12 cellular contexts compared by ENCODE assay signal in genomic region chr11:111561801-111562325, GRCh38. TPM values are rescaled to one million over a fixed set of nuclear protein-coding genes. Genes with fewer than 3 reads are reported as not detected.
DNase-seq lines count a peak whose midpoint lies in the region; ATAC-seq, FAIRE-seq and TF ChIP-seq lines count a peak whose summit lies in the region.
"Had no signal": no experiment of that assay in that cellular context is flagged by ENCODE, and none has a peak within 500 bp of the region (broad histone marks: within the 10 kb centered on the region; RNA-seq: fewer than 3 reads in every experiment).

No MANE protein-coding gene starts in this region.

- dilution Hi-C loops in mammary epithelial cell (cut with HindIII; ENCODE audit: low sequenced_read_pairs), result loop anchor here (5.0 kb wide), 1 partner anchor 100 kb away; no protein-coding TSS in a partner anchor

- H3K4me2 ChIP-seq in mammary epithelial cell (ENCODE audit: insufficient read depth, low read depth, low read length), result peak overlapping the region; percentile 14
- H3K4me2 ChIP-seq in HepG2 (ENCODE audit: low read depth, low read length), result no peak overlapping the region

- WGBS in HUES64, result 55% methylated on average over 3 of the region's 3 CpGs
- 72% methylated on average over 3 of the region's 3 CpGs for WGBS in mammary epithelial cell (ENCODE audit: low coverage, missing lambda C conversion rate)
- WGBS in HepG2 (ENCODE audit: low lambda C conversion rate), result 3% methylated on average over 3 of the region's 3 CpGs

- H3K27ac ChIP-seq in HUES64 (ENCODE audit: low read depth, low read length), result peak overlapping the region; percentile 58
- H3K27ac ChIP-seq in mammary epithelial cell (ENCODE audit: insufficient read depth, low read depth, low read length), result peak overlapping the region; percentile 41
- no peak overlapping the region for H3K27ac ChIP-seq in HepG2 (ENCODE audit: extremely low read length, insufficient read depth, low read length)
- H3K27ac ChIP-seq in tibial artery, result no peak overlapping the region
- no peak overlapping the region for H3K27ac ChIP-seq in vagina
- H3K27ac ChIP-seq: C4-2B, WERI-Rb-1 had no signal

- CTCF ChIA-PET in mammary epithelial cell (lab: Charles Lee; ENCODE audit: low non-redundant PET), result interaction anchor here (0.6 kb wide), 1 partner anchor 25 kb away, joined by 4 read pairs; no protein-coding TSS in a partner anchor
- CTCF ChIA-PET in HepG2 (lab: Yijun Ruan, JAX; ENCODE audit: low intra/inter-chr PET ratio, low total read pairs), result no interaction called here

- no peak for TF ChIP-seq RAD21 in HepG2 (CRISPR knock-in tag; IDR thresholded peaks at IDR 0.05)

- no peaks in the 10 kb centered on the region for H3K79me2 ChIP-seq in mammary epithelial cell (ENCODE audit: insufficient read depth, low read length)
- H3K79me2 ChIP-seq in HepG2 (ENCODE audit: insufficient read depth, low read length), result no peaks in the 10 kb centered on the region

- peaks cover 30% of the 10 kb centered on the region for H3K4me1 ChIP-seq in HUES64 (ENCODE audit: insufficient read depth, low read length)
- peaks cover 17% of the 10 kb centered on the region for H3K4me1 ChIP-seq in mammary epithelial cell (ENCODE audit: insufficient read depth, low read length)
- H3K4me1 ChIP-seq in HepG2 (ENCODE audit: insufficient read depth, low read length), result peaks cover 52% of the 10 kb centered on the region
- H3K4me1 ChIP-seq in tibial artery, result peaks cover 0 to 16% (median 0%) of the 10 kb centered on the region in 4 donors
- H3K4me1 ChIP-seq in vagina, result peaks cover 6% of the 10 kb centered on the region

- no peak overlapping the region for H3K4me3 ChIP-seq in HUES64 (ENCODE audit: low read length)
- no peak overlapping the region for H3K4me3 ChIP-seq in mammary epithelial cell (replicated peaks in 1 of 3; ENCODE audit: insufficient read depth in 1 of 3, low read depth in 2 of 3, low read length in 3 of 3)
- no peak overlapping the region for H3K4me3 ChIP-seq in HepG2 (replicated peaks in 1 of 3; ENCODE audit: insufficient read depth in 1 of 3, low read depth in 2 of 3, low read length in 3 of 3)
- no peak overlapping the region for H3K4me3 ChIP-seq in tibial artery
- H3K4me3 ChIP-seq in vagina, result no peak overlapping the region

- H3K9ac ChIP-seq in HUES64 (ENCODE audit: low read depth, low read length) (peak overlapping the region; percentile 53; the same call in 1 of the 2 replicates), mammary epithelial cell (ENCODE audit: insufficient read depth, low read length) (peak overlapping the region; percentile 37), HepG2 (ENCODE audit: insufficient read depth, low read depth, low read length) (no peak overlapping the region)

- no TSS peak for BruUV-seq in mammary epithelial cell (replicated peaks; lab: Mats Ljungman, UMichigan)
- no TSS peak for BruUV-seq in HepG2 (replicated peaks; lab: Mats Ljungman, UMichigan)

- no peak for TF ChIP-seq POLR2A in HepG2 (IDR thresholded peaks at IDR 0.05; ENCODE audit: insufficient read depth in 1 of 2, low read depth in 2 of 2, low read length in 2 of 2)
- no peak for TF ChIP-seq POLR2A in vagina (IDR thresholded peaks at IDR 0.05)

- H3K9me3 ChIP-seq in HUES64 (ENCODE audit: insufficient read depth, low read depth, low read length) (0 out of 2 replicates have a peak, but pooled peaks cover 2% of the 10 kb centered on the region), mammary epithelial cell (replicated peaks; ENCODE audit: insufficient read depth, low read length) (no peaks in the 10 kb centered on the region), HepG2 (ENCODE audit: low read length) (no peaks in the 10 kb centered on the region), tibial artery (no peaks in the 10 kb centered on the region), vagina (no peaks in the 10 kb centered on the region)

- intact Hi-C loops in mammary epithelial cell (cut with micrococcal nuclease), result no loop called here
- intact Hi-C loops in HepG2 (cut with micrococcal nuclease; ENCODE audit: unreplicated experiment), result loop anchor here (5.0 kb wide), 1 partner anchor 110 kb away; no protein-coding TSS in a partner anchor
- intact Hi-C loops in tibial artery (cut with DNase I; ENCODE audit: low total_unique reads), result no loop called here
- intact Hi-C loops in vagina (cut with DNase I), result no loop called here

- in situ Hi-C loops in mammary epithelial cell (cut with MboI; ENCODE audit: low sequenced_read_pairs in 2 of 2) (loop anchor here (10.0 to 25.0 kb wide), 3 partner anchors 107 to 283 kb away; partner anchors contain the start of gene POU2AF3 (in 1 of the 2)), HepG2 (cut with HindIII; ENCODE audit: extremely low pct_ligation_motif_present, low pct_unique_long_range_greater_than_20kb) (no loop called here)

- TF ChIP-seq CTCF in mammary epithelial cell (conservative IDR thresholded peaks at IDR 0.05 in 1 of 2, IDR thresholded peaks at IDR 0.05 in 1 of 2; ENCODE audit: extremely low read depth in 1 of 2, insufficient read depth in 1 of 2, low read depth in 1 of 2, low read length in 2 of 2) (no peak), HepG2 (CRISPR knock-in tag; IDR thresholded peaks at IDR 0.05) (no peak), tibial artery (IDR thresholded peaks at IDR 0.05) (no peak), vagina (IDR thresholded peaks at IDR 0.05) (no peak)

- H4K20me1 ChIP-seq in mammary epithelial cell (ENCODE audit: insufficient read depth, low read length), result no peaks in the 10 kb centered on the region
- H4K20me1 ChIP-seq in HepG2 (ENCODE audit: insufficient read depth, low read length), result no peaks in the 10 kb centered on the region

- TF ChIP-seq EP300 in HepG2 (IDR thresholded peaks at IDR 0.05; ENCODE audit: low read depth in 2 of 2, low read length in 2 of 2) (no peak), HepG2 (CRISPR knock-in tag; IDR thresholded peaks at IDR 0.05; ENCODE audit: borderline replicate concordance) (no peak)

- no peak for FAIRE-seq in HepG2 (lab: Jason Lieb, UNC)

- H2AFZ ChIP-seq in mammary epithelial cell (ENCODE audit: low read depth, low read length), result no peak overlapping the region
- H2AFZ ChIP-seq in HepG2 (ENCODE audit: low read length), result no peak overlapping the region

- DNase-seq in AG08396 (ENCODE audit: low spot score), result peak; percentile 51
- peak; percentile 76 for DNase-seq in mammary epithelial cell
- DNase-seq in HepG2 (ENCODE audit: low spot score), result peak; percentile 63
- no peak for DNase-seq in tibial artery
- DNase-seq in vagina (ENCODE audit: extremely low spot score in 2 of 2), result no peak
- no peak for DNase-seq in SHP77 (lab: John Stamatoyannopoulos, UW)
- DNase-seq: NCI-H1930, occipital lobe, WERI-Rb-1 had no signal

- ATAC-seq in HepG2 (peak; percentile 72), HG02973 (IDR thresholded peaks at IDR 0.05; ENCODE audit: unreplicated experiment) (no peak)

- POLR2A ChIA-PET in HepG2 (lab: Yijun Ruan, JAX), result no interaction called here

- H3K27me3 ChIP-seq in HUES64 (ENCODE audit: insufficient read depth, low read length) (no peaks in the 10 kb centered on the region), mammary epithelial cell (ENCODE audit: insufficient read depth, low read length) (no peaks in the 10 kb centered on the region), HepG2 (ENCODE audit: control insufficient read depth in 1 of 2, insufficient read depth in 2 of 2, low read length in 2 of 2) (no peaks in the 10 kb centered on the region), tibial artery (no peaks in the 10 kb centered on the region), vagina (no peaks in the 10 kb centered on the region)

- H3K36me3 ChIP-seq in HUES64 (ENCODE audit: insufficient read depth, low read length) (no peaks in the 10 kb centered on the region), mammary epithelial cell (ENCODE audit: insufficient read depth, low read length) (no peaks in the 10 kb centered on the region), HepG2 (replicated peaks in 1 of 2; ENCODE audit: control insufficient read depth in 1 of 2, insufficient read depth in 2 of 2, low read length in 2 of 2) (no peaks in the 10 kb centered on the region), tibial artery (peaks cover 0 to 25% (median 14%) of the 10 kb centered on the region in 3 donors), vagina (no peaks in the 10 kb centered on the region)
- H3K36me3 ChIP-seq: WERI-Rb-1 had no signal

RNA-seq across cellular contexts. Expression of gene LAYN, which starts 21.3 kb away (rescaled TPM):
- polyA plus RNA-seq in HUES64 (2013, experiment 1 of 2), result 2.0 TPM
- 2.0 TPM for polyA plus RNA-seq in HUES64 (2013, experiment 2 of 2)
- total RNA-seq in mammary epithelial cell (10 to 100 TPM in 1 of 2 donors, under 1 TPM in 1; 0.56 to 16.5 TPM), HepG2 (2016; rRNA removed; fragmentation: Illumina TruSeq; extraction: Trizol) (not detected in 2 replicates), vagina (22.3 TPM)
- polyA plus RNA-seq in mammary epithelial cell (6.0 TPM), HepG2 (2011; rRNA removed) (0.17 and 0.29 TPM in 2 replicates)
- polyA minus RNA-seq in mammary epithelial cell, result 15.6 TPM
- total RNA-seq in HepG2 (2016; cell fraction: cytosol; rRNA removed; fragmentation: Illumina TruSeq; extraction: Trizol; ENCODE audit: low read depth), result not detected in 2 replicates
- 0.13 TPM in 1 of 2 replicates, not detected in the other for total RNA-seq in HepG2 (2016; cell fraction: insoluble cytoplasmic fraction; rRNA removed; fragmentation: Illumina TruSeq; extraction: Trizol)
- total RNA-seq in HepG2 (2016; cell fraction: membrane; rRNA removed; fragmentation: Illumina TruSeq; extraction: Trizol), result 0.15 and 0.21 TPM in 2 replicates
- 0.16 and 0.22 TPM in 2 replicates for total RNA-seq in HepG2 (2016; cell fraction: nucleus; rRNA removed; fragmentation: Illumina TruSeq; extraction: Trizol)
- polyA plus RNA-seq in HepG2 (2011; cell fraction: cytosol; rRNA removed), result 0.11 and 0.12 TPM in 2 replicates
- polyA plus RNA-seq in HepG2 (2011; cell fraction: nucleus; rRNA removed), result not detected in 2 replicates
- polyA plus RNA-seq in HepG2 (2012), result 0.11 TPM in 1 of 2 replicates, not detected in the other
- polyA plus RNA-seq in HepG2 (2016; cell fraction: cytosol; fragmentation: Illumina TruSeq; extraction: Trizol; ENCODE audit: low read depth), result 0.07 and 0.15 TPM in 2 replicates
- polyA plus RNA-seq in HepG2 (2016; cell fraction: insoluble cytoplasmic fraction; fragmentation: Illumina TruSeq; extraction: Trizol; ENCODE audit: low read depth), result not detected in 2 replicates
- polyA plus RNA-seq in HepG2 (2016; cell fraction: membrane; fragmentation: Illumina TruSeq; extraction: Trizol; ENCODE audit: low read depth), result 0.20 TPM in 1 of 2 replicates, not detected in the other
- polyA plus RNA-seq in HepG2 (2016; cell fraction: nucleus; fragmentation: Illumina TruSeq; extraction: Trizol; ENCODE audit: insufficient read depth, low read depth), result not detected in 2 replicates
- polyA minus RNA-seq in HepG2 (2011; rRNA and poly(A)+ RNA removed; ENCODE audit: low replicate concordance), result 0.10 TPM in 1 of 2 replicates, not detected in the other
- not detected in 2 replicates for polyA minus RNA-seq in HepG2 (2011; cell fraction: cytosol; rRNA and poly(A)+ RNA removed)
- polyA minus RNA-seq in HepG2 (2011; cell fraction: nucleus; rRNA and poly(A)+ RNA removed), result 0.37 TPM in 1 of 2 replicates, not detected in the other

RNA-seq across cellular contexts. Expression of gene SIK2, which starts 40.4 kb away (rescaled TPM):
- 7.6 TPM for polyA plus RNA-seq in HUES64 (2013, experiment 1 of 2)
- polyA plus RNA-seq in HUES64 (2013, experiment 2 of 2), result 8.6 TPM
- 10 to 100 TPM; 15.9 to 17.0 TPM for total RNA-seq in mammary epithelial cell
- polyA plus RNA-seq in mammary epithelial cell, result 13.7 TPM
- polyA minus RNA-seq in mammary epithelial cell, result 24.2 TPM
- total RNA-seq in HepG2 (2016; rRNA removed; fragmentation: Illumina TruSeq; extraction: Trizol), result 8.1 and 11.0 TPM in 2 replicates
- 1.0 and 1.2 TPM in 2 replicates for total RNA-seq in HepG2 (2016; cell fraction: cytosol; rRNA removed; fragmentation: Illumina TruSeq; extraction: Trizol; ENCODE audit: low read depth)
- total RNA-seq in HepG2 (2016; cell fraction: insoluble cytoplasmic fraction; rRNA removed; fragmentation: Illumina TruSeq; extraction: Trizol), result 8.6 and 10.1 TPM in 2 replicates
- total RNA-seq in HepG2 (2016; cell fraction: membrane; rRNA removed; fragmentation: Illumina TruSeq; extraction: Trizol), result 4.9 TPM in 2 replicates
- 7.5 and 8.5 TPM in 2 replicates for total RNA-seq in HepG2 (2016; cell fraction: nucleus; rRNA removed; fragmentation: Illumina TruSeq; extraction: Trizol)
- polyA plus RNA-seq in HepG2 (2011; rRNA removed), result 11.5 and 15.4 TPM in 2 replicates
- polyA plus RNA-seq in HepG2 (2011; cell fraction: cytosol; rRNA removed), result 7.5 and 8.1 TPM in 2 replicates
- 6.6 and 9.5 TPM in 2 replicates for polyA plus RNA-seq in HepG2 (2011; cell fraction: nucleus; rRNA removed)
- 7.1 and 8.4 TPM in 2 replicates for polyA plus RNA-seq in HepG2 (2012)
- 0.48 and 0.64 TPM in 2 replicates for polyA plus RNA-seq in HepG2 (2016; cell fraction: cytosol; fragmentation: Illumina TruSeq; extraction: Trizol; ENCODE audit: low read depth)
- polyA plus RNA-seq in HepG2 (2016; cell fraction: insoluble cytoplasmic fraction; fragmentation: Illumina TruSeq; extraction: Trizol; ENCODE audit: low read depth), result 7.0 and 8.4 TPM in 2 replicates
- 1.7 and 2.0 TPM in 2 replicates for polyA plus RNA-seq in HepG2 (2016; cell fraction: membrane; fragmentation: Illumina TruSeq; extraction: Trizol; ENCODE audit: low read depth)
- 7.7 and 13.1 TPM in 2 replicates for polyA plus RNA-seq in HepG2 (2016; cell fraction: nucleus; fragmentation: Illumina TruSeq; extraction: Trizol; ENCODE audit: insufficient read depth, low read depth)
- polyA minus RNA-seq in HepG2 (2011; rRNA and poly(A)+ RNA removed; ENCODE audit: low replicate concordance), result 21.7 and 23.9 TPM in 2 replicates
- 8.0 and 8.5 TPM in 2 replicates for polyA minus RNA-seq in HepG2 (2011; cell fraction: cytosol; rRNA and poly(A)+ RNA removed)
- 10.3 and 10.8 TPM in 2 replicates for polyA minus RNA-seq in HepG2 (2011; cell fraction: nucleus; rRNA and poly(A)+ RNA removed)
- total RNA-seq in vagina, result 16.7 TPM

RNA-seq across cellular contexts. Expression of gene HOATZ, which starts 47.3 kb away (rescaled TPM):
- not detected for polyA plus RNA-seq in HUES64 (2013, experiment 1 of 2)
- not detected for polyA plus RNA-seq in HUES64 (2013, experiment 2 of 2)
- total RNA-seq in mammary epithelial cell, result not detected
- polyA plus RNA-seq in mammary epithelial cell, result not detected
- polyA minus RNA-seq in mammary epithelial cell, result not detected
- not detected in 2 replicates for total RNA-seq in HepG2 (2016; rRNA removed; fragmentation: Illumina TruSeq; extraction: Trizol)
- total RNA-seq in HepG2 (2016; cell fraction: cytosol; rRNA removed; fragmentation: Illumina TruSeq; extraction: Trizol; ENCODE audit: low read depth), result not detected in 2 replicates
- total RNA-seq in HepG2 (2016; cell fraction: insoluble cytoplasmic fraction; rRNA removed; fragmentation: Illumina TruSeq; extraction: Trizol), result not detected in 2 replicates
- not detected in 2 replicates for total RNA-seq in HepG2 (2016; cell fraction: membrane; rRNA removed; fragmentation: Illumina TruSeq; extraction: Trizol)
- total RNA-seq in HepG2 (2016; cell fraction: nucleus; rRNA removed; fragmentation: Illumina TruSeq; extraction: Trizol), result not detected in 2 replicates
- not detected in 2 replicates for polyA plus RNA-seq in HepG2 (2011; rRNA removed)
- polyA plus RNA-seq in HepG2 (2011; cell fraction: cytosol; rRNA removed), result not detected in 2 replicates
- not detected in 2 replicates for polyA plus RNA-seq in HepG2 (2011; cell fraction: nucleus; rRNA removed)
- not detected in 2 replicates for polyA plus RNA-seq in HepG2 (2012)
- not detected in 2 replicates for polyA plus RNA-seq in HepG2 (2016; cell fraction: cytosol; fragmentation: Illumina TruSeq; extraction: Trizol; ENCODE audit: low read depth)
- polyA plus RNA-seq in HepG2 (2016; cell fraction: insoluble cytoplasmic fraction; fragmentation: Illumina TruSeq; extraction: Trizol; ENCODE audit: low read depth), result not detected in 2 replicates
- polyA plus RNA-seq in HepG2 (2016; cell fraction: membrane; fragmentation: Illumina TruSeq; extraction: Trizol; ENCODE audit: low read depth), result not detected in 2 replicates
- polyA plus RNA-seq in HepG2 (2016; cell fraction: nucleus; fragmentation: Illumina TruSeq; extraction: Trizol; ENCODE audit: insufficient read depth, low read depth), result not detected in 2 replicates
- not detected in 2 replicates for polyA minus RNA-seq in HepG2 (2011; rRNA and poly(A)+ RNA removed; ENCODE audit: low replicate concordance)
- polyA minus RNA-seq in HepG2 (2011; cell fraction: cytosol; rRNA and poly(A)+ RNA removed), result not detected in 2 replicates
- polyA minus RNA-seq in HepG2 (2011; cell fraction: nucleus; rRNA and poly(A)+ RNA removed), result not detected in 2 replicates
- total RNA-seq in vagina, result not detected
- total RNA-seq: occipital lobe had no signal

RNA-seq across cellular contexts. Expression of gene BTG4, which starts 49.7 kb away (rescaled TPM):
- not detected for polyA plus RNA-seq in HUES64 (2013, experiment 1 of 2)
- not detected for polyA plus RNA-seq in HUES64 (2013, experiment 2 of 2)
- total RNA-seq in mammary epithelial cell (not detected), HepG2 (2016; rRNA removed; fragmentation: Illumina TruSeq; extraction: Trizol) (not detected in 2 replicates), vagina (not detected)
- polyA plus RNA-seq in mammary epithelial cell (0.23 TPM), HepG2 (2011; rRNA removed) (not detected in 2 replicates)
- polyA minus RNA-seq in mammary epithelial cell, result not detected
- total RNA-seq in HepG2 (2016; cell fraction: cytosol; rRNA removed; fragmentation: Illumina TruSeq; extraction: Trizol; ENCODE audit: low read depth), result not detected in 2 replicates
- not detected in 2 replicates for total RNA-seq in HepG2 (2016; cell fraction: insoluble cytoplasmic fraction; rRNA removed; fragmentation: Illumina TruSeq; extraction: Trizol)
- total RNA-seq in HepG2 (2016; cell fraction: membrane; rRNA removed; fragmentation: Illumina TruSeq; extraction: Trizol), result not detected in 2 replicates
- not detected in 2 replicates for total RNA-seq in HepG2 (2016; cell fraction: nucleus; rRNA removed; fragmentation: Illumina TruSeq; extraction: Trizol)
- polyA plus RNA-seq in HepG2 (2011; cell fraction: cytosol; rRNA removed), result not detected in 2 replicates
- not detected in 2 replicates for polyA plus RNA-seq in HepG2 (2011; cell fraction: nucleus; rRNA removed)
- polyA plus RNA-seq in HepG2 (2012), result not detected in 2 replicates
- not detected in 2 replicates for polyA plus RNA-seq in HepG2 (2016; cell fraction: cytosol; fragmentation: Illumina TruSeq; extraction: Trizol; ENCODE audit: low read depth)
- not detected in 2 replicates for polyA plus RNA-seq in HepG2 (2016; cell fraction: insoluble cytoplasmic fraction; fragmentation: Illumina TruSeq; extraction: Trizol; ENCODE audit: low read depth)
- polyA plus RNA-seq in HepG2 (2016; cell fraction: membrane; fragmentation: Illumina TruSeq; extraction: Trizol; ENCODE audit: low read depth), result not detected in 2 replicates
- not detected in 2 replicates for polyA plus RNA-seq in HepG2 (2016; cell fraction: nucleus; fragmentation: Illumina TruSeq; extraction: Trizol; ENCODE audit: insufficient read depth, low read depth)
- polyA minus RNA-seq in HepG2 (2011; rRNA and poly(A)+ RNA removed; ENCODE audit: low replicate concordance), result not detected in 2 replicates
- not detected in 2 replicates for polyA minus RNA-seq in HepG2 (2011; cell fraction: cytosol; rRNA and poly(A)+ RNA removed)
- polyA minus RNA-seq in HepG2 (2011; cell fraction: nucleus; rRNA and poly(A)+ RNA removed), result not detected in 2 replicates
- total RNA-seq: occipital lobe had no signal

Comparison
In these comparisons a context has a peak if more than half of its experiments do, and no peak if none do; other contexts are left out.
1. DNase-seq: peak in AG08396 (single experiment), mammary epithelial cell (single experiment) and HepG2 (single experiment); none in tibial artery (0 of 2), vagina (0 of 2) and SHP77 (0 of 2).
2. H3K27ac ChIP-seq: peak in HUES64 (single experiment) and mammary epithelial cell (single experiment); none in HepG2 (single experiment), tibial artery (0 of 2) and vagina (single experiment).